Comparison of ENCODE assay signal across 8 cellular contexts in genomic region chr3:155079795-155080546, GRCh38. TPM values are rescaled to one million over a fixed set of nuclear protein-coding genes. Genes with fewer than 3 reads are reported as not detected.
A peak's percentile ranks its signal among the peaks of the same experiment; 100 is the strongest.
DNase-seq lines count a peak whose midpoint lies in the region; ATAC-seq and TF ChIP-seq lines count a peak whose summit lies in the region.

Gene MME, plus strand, starts transcription at chr3:155080319. Its CDS starts 3,849 bp downstream, at chr3:155084168.

- POLR2A ChIA-PET in CD4-positive, alpha-beta T cell (lab: Charles Lee) = no interaction called here

- intact Hi-C loops in CD4-positive, alpha-beta T cell (cut with DNase I, micrococcal nuclease) = no loop called here
- intact Hi-C loops in ascending aorta (cut with DNase I) = no loop called here
- intact Hi-C loops in sciatic nerve (cut with DNase I) = no loop called here
- intact Hi-C loops in activated T-helper 1 cell treated with anti-CD3 and anti-CD28 coated beads, Interleukin-12 subunit alpha, Interleukin-12 subunit beta, Interleukin-2, Interleukin-4 antibody, amounts not matched to agents 30 ng/mL and 10 ng/mL and 1 ng/mL, durations not matched to agents 14 hours and 24 hours and 36 hours (cut with micrococcal nuclease) = no loop called here

- H3K4me3 ChIP-seq in KMS-11 (IDR thresholded peaks at IDR 0.05; ENCODE audit: insufficient read depth, low read depth, low read length) (peak within 1 kb of the TSS; percentile 43), ascending aorta (peak within 1 kb of the TSS; percentile 62 to 69)

- H3K4me1 ChIP-seq in KMS-11 (ENCODE audit: low read depth, poor library complexity, severe bottlenecking) = peaks cover 12% of the 10 kb centered on the region
- H3K4me1 ChIP-seq in ascending aorta = peaks cover 0 to 13% of the 10 kb centered on the region in 2 donors

- peaks cover 16% of the 10 kb centered on the region for H3K4me1 Mint-ChIP-seq in CD4-positive, alpha-beta T cell (ENCODE audit: low read depth)
- H3K4me1 Mint-ChIP-seq in activated T-helper 1 cell treated with anti-CD3 and anti-CD28 coated beads, Interleukin-12 subunit alpha, Interleukin-12 subunit beta, Interleukin-2, Interleukin-4 antibody, amounts not matched to agents 30 ng/mL and 10 ng/mL and 1 ng/mL, durations not matched to agents 14 hours and 24 hours and 36 hours (ENCODE audit: low read depth) = peaks cover 5% of the 10 kb centered on the region

- H4K20me1 ChIP-seq in KMS-11 (ENCODE audit: insufficient read depth) = no peaks in the 10 kb centered on the region

- DNase-seq in CD4-positive, alpha-beta T cell = no peak
- DNase-seq in ascending aorta (ENCODE audit: low spot score in 2 of 2) = peak in 1 of 2 donors; percentile 61
- peak; percentile 53 for DNase-seq in iPS DF 4.7 (ENCODE audit: extremely low read depth, low spot score)
- DNase-seq in sciatic nerve (ENCODE audit: low spot score) = peak; percentile 63
- DNase-seq in DMS153 (lab: John Stamatoyannopoulos, UW) = no peak
- no peak for DNase-seq in activated T-helper 1 cell treated with anti-CD3 and anti-CD28 coated beads, Interleukin-12 subunit alpha, Interleukin-12 subunit beta, Interleukin-2, Interleukin-4 antibody, amounts not matched to agents 30 ng/mL and 10 ng/mL and 1 ng/mL, durations not matched to agents 14 hours and 24 hours and 36 hours (ENCODE audit: low spot score)

- H3K36me3 ChIP-seq in KMS-11 (ENCODE audit: insufficient read depth) (no peaks in the 10 kb centered on the region), ascending aorta (no peaks in the 10 kb centered on the region)

- ATAC-seq in CD4-positive, alpha-beta T cell (ENCODE audit: poor library complexity) = no peak
- ATAC-seq in sciatic nerve (peak; percentile 85), GM18511 (IDR thresholded peaks at IDR 0.05; ENCODE audit: unreplicated experiment) (no peak)

- H3K4me2 ChIP-seq in KMS-11 = peak within 1 kb of the TSS; percentile 74

- H2AFZ ChIP-seq in KMS-11 (ENCODE audit: low read depth) = peak within 1 kb of the TSS; percentile 77

- H3K4me3 Mint-ChIP-seq in CD4-positive, alpha-beta T cell = peak within 1 kb of the TSS; percentile 71
- no peak within 1 kb of the TSS for H3K4me3 Mint-ChIP-seq in activated T-helper 1 cell treated with anti-CD3 and anti-CD28 coated beads, Interleukin-12 subunit alpha, Interleukin-12 subunit beta, Interleukin-2, Interleukin-4 antibody, amounts not matched to agents 30 ng/mL and 10 ng/mL and 1 ng/mL, durations not matched to agents 14 hours and 24 hours and 36 hours

- H3K79me2 ChIP-seq in KMS-11 (ENCODE audit: insufficient read depth, low read depth) = no peaks in the 10 kb centered on the region

- H3K27me3 ChIP-seq in CD4-positive, alpha-beta T cell (ENCODE audit: control insufficient read depth, insufficient read depth, low read length) = peaks cover 45% of the 10 kb centered on the region
- peaks cover 4% of the 10 kb centered on the region; the same call in 1 of the 2 replicates for H3K27me3 ChIP-seq in KMS-11 (ENCODE audit: insufficient read depth, low read depth)
- H3K27me3 ChIP-seq in ascending aorta = no peaks in the 10 kb centered on the region

- H3K9me3 Mint-ChIP-seq in CD4-positive, alpha-beta T cell = no peaks in the 10 kb centered on the region
- H3K9me3 Mint-ChIP-seq in activated T-helper 1 cell treated with anti-CD3 and anti-CD28 coated beads, Interleukin-12 subunit alpha, Interleukin-12 subunit beta, Interleukin-2, Interleukin-4 antibody, amounts not matched to agents 30 ng/mL and 10 ng/mL and 1 ng/mL, durations not matched to agents 14 hours and 24 hours and 36 hours = no peaks in the 10 kb centered on the region

- no peaks in the 10 kb centered on the region for H3K9me3 ChIP-seq in CD4-positive, alpha-beta T cell (ENCODE audit: control insufficient read depth, low read length)
- H3K9me3 ChIP-seq in ascending aorta = peaks cover 0 to 7% of the 10 kb centered on the region in 2 donors

- CTCF ChIA-PET in CD4-positive, alpha-beta T cell (lab: Charles Lee) = no interaction called here

- H3K9ac ChIP-seq in KMS-11 = peak within 1 kb of the TSS; percentile 12; the same call in 1 of the 2 replicates

- no peak within 1 kb of the TSS for H3K27ac Mint-ChIP-seq in CD4-positive, alpha-beta T cell
- H3K27ac Mint-ChIP-seq in activated T-helper 1 cell treated with anti-CD3 and anti-CD28 coated beads, Interleukin-12 subunit alpha, Interleukin-12 subunit beta, Interleukin-2, Interleukin-4 antibody, amounts not matched to agents 30 ng/mL and 10 ng/mL and 1 ng/mL, durations not matched to agents 14 hours and 24 hours and 36 hours = no peak within 1 kb of the TSS

- TF ChIP-seq CTCF in CD4-positive, alpha-beta T cell (IDR thresholded peaks at IDR 0.05) = no peak
- no peak for TF ChIP-seq CTCF in KMS-11 (conservative IDR thresholded peaks at IDR 0.05; ENCODE audit: low read depth, low read length)
- TF ChIP-seq CTCF in ascending aorta (IDR thresholded peaks at IDR 0.05) = no peak

- peaks cover 52% of the 10 kb centered on the region for H3K27me3 Mint-ChIP-seq in CD4-positive, alpha-beta T cell
- H3K27me3 Mint-ChIP-seq in activated T-helper 1 cell treated with anti-CD3 and anti-CD28 coated beads, Interleukin-12 subunit alpha, Interleukin-12 subunit beta, Interleukin-2, Interleukin-4 antibody, amounts not matched to agents 30 ng/mL and 10 ng/mL and 1 ng/mL, durations not matched to agents 14 hours and 24 hours and 36 hours (ENCODE audit: insufficient read depth) = peaks cover 26% of the 10 kb centered on the region

- H3K27ac ChIP-seq in CD4-positive, alpha-beta T cell (ENCODE audit: low read depth, low read length) = no peak within 1 kb of the TSS
- H3K27ac ChIP-seq in KMS-11 (no peak within 1 kb of the TSS), ascending aorta (no peak within 1 kb of the TSS)

- no peaks in the 10 kb centered on the region for H3K36me3 Mint-ChIP-seq in CD4-positive, alpha-beta T cell (ENCODE audit: low read depth)
- H3K36me3 Mint-ChIP-seq in activated T-helper 1 cell treated with anti-CD3 and anti-CD28 coated beads, Interleukin-12 subunit alpha, Interleukin-12 subunit beta, Interleukin-2, Interleukin-4 antibody, amounts not matched to agents 30 ng/mL and 10 ng/mL and 1 ng/mL, durations not matched to agents 14 hours and 24 hours and 36 hours (ENCODE audit: low read depth) = no peaks in the 10 kb centered on the region

RNA-seq across cellular contexts. Expression of gene MME, which starts in this region (rescaled TPM):
- total RNA-seq in CD4-positive, alpha-beta T cell = 1 to 10 TPM in 1 of 2 experiments, under 1 TPM in 1; 0.69 to 1.8 TPM
- total RNA-seq in ascending aorta = 1.5 TPM
- 296 TPM for total RNA-seq in sciatic nerve
- not detected in 2 replicates for total RNA-seq in activated T-helper 1 cell treated with anti-CD3 and anti-CD28 coated beads, Interleukin-12 subunit alpha, Interleukin-12 subunit beta, Interleukin-2, Interleukin-4 antibody, amounts not matched to agents 30 ng/mL and 10 ng/mL and 1 ng/mL, durations not matched to agents 14 hours and 24 hours and 36 hours

Comparison
In these comparisons a context has a peak if more than half of its experiments do, and no peak if none do; other contexts are left out.
1. RNA of gene MME (total RNA-seq): 296 TPM in sciatic nerve (single experiment); 0.69 to 1.8 TPM in CD4-positive, alpha-beta T cell, 1.5 TPM in ascending aorta (single experiment) and not detected in activated T-helper 1 cell treated with anti-CD3 and anti-CD28 coated beads, Interleukin-12 subunit alpha, Interleukin-12 subunit beta, Interleukin-2, Interleukin-4 antibody, amounts not matched to agents 30 ng/mL and 10 ng/mL and 1 ng/mL, durations not matched to agents 14 hours and 24 hours and 36 hours; every median in the first group is over 100 times any median in the second.
2. DNase-seq: peak in iPS DF 4.7 (single experiment) and sciatic nerve (single experiment); none in CD4-positive, alpha-beta T cell (0 of 10), DMS153 (single experiment) and activated T-helper 1 cell treated with anti-CD3 and anti-CD28 coated beads, Interleukin-12 subunit alpha, Interleukin-12 subunit beta, Interleukin-2, Interleukin-4 antibody, amounts not matched to agents 30 ng/mL and 10 ng/mL and 1 ng/mL, durations not matched to agents 14 hours and 24 hours and 36 hours (single experiment).